ENCODE assay signal across 14 cellular contexts in the genomic region with DNA sequence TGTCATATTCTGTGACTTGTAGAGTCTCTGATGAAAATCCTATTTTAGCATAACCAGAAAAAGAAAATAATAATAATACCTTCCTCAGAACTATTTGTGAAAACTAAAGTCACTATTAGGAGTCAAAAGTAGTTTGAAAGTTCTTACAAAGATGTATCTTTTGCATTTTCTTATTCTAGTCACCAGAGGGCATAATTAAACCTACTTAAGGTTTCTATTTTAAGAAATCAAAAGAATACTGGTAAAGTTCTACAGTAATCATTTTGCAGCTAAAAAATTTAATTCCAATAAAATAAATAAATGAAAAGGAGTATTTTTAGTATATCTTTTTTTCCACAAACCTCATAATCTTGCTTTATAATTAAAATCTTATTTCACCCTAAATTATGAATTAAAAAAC. TPM values are rescaled to one million over a fixed set of nuclear protein-coding genes. Genes with fewer than 3 reads are reported as not detected.
A peak's percentile ranks its signal among the peaks of the same experiment; 100 is the strongest.
DNase-seq lines count a peak whose midpoint lies in the region; ATAC-seq, FAIRE-seq and TF ChIP-seq lines count a peak whose summit lies in the region.
"Had no signal": no experiment of that assay in that cellular context is flagged by ENCODE, and none has a peak within 500 bp of the region (broad histone marks: within the 10 kb centered on the region; RNA-seq: fewer than 3 reads in every experiment).

No MANE protein-coding gene starts in this region.

- no peaks in the 10 kb centered on the region for H3K27me3 Mint-ChIP-seq in activated naive CD4-positive, alpha-beta T cell treated with anti-CD3 and anti-CD28 coated beads for 36 hours (ENCODE audit: low read depth)
- H3K27me3 Mint-ChIP-seq: dendritic cell treated with granulocyte-macrophage colony-stimulating factor and Interleukin-4, amounts not matched to agents 40 ng/mL and 50 ng/mL, for 4 days had no signal

- no peak overlapping the region for H3K27ac Mint-ChIP-seq in activated naive CD4-positive, alpha-beta T cell treated with anti-CD3 and anti-CD28 coated beads for 36 hours
- H3K27ac Mint-ChIP-seq: dendritic cell treated with granulocyte-macrophage colony-stimulating factor and Interleukin-4, amounts not matched to agents 40 ng/mL and 50 ng/mL, for 4 days had no signal

- ATAC-seq in RWPE2 (ENCODE audit: low read depth): no peak

- no peak overlapping the region for H3K4me3 Mint-ChIP-seq in activated naive CD4-positive, alpha-beta T cell treated with anti-CD3 and anti-CD28 coated beads for 36 hours
- H3K4me3 Mint-ChIP-seq: dendritic cell treated with granulocyte-macrophage colony-stimulating factor and Interleukin-4, amounts not matched to agents 40 ng/mL and 50 ng/mL, for 4 days had no signal

- no peaks in the 10 kb centered on the region for H3K27me3 ChIP-seq in RWPE2 (ENCODE audit: insufficient read depth, poor library complexity, severe bottlenecking)

- CTCF ChIA-PET in activated naive CD4-positive, alpha-beta T cell treated with anti-CD3 and anti-CD28 coated beads for 36 hours (lab: Charles Lee): interaction anchor here (0.8 to 3.7 kb wide), 9 partner anchors 66 to 166 kb away, joined by 3 to 61 read pairs (median 5); no protein-coding TSS in a partner anchor

- intact Hi-C loops in activated naive CD4-positive, alpha-beta T cell treated with anti-CD3 and anti-CD28 coated beads for 36 hours (cut with micrococcal nuclease): loop anchor here (1.0 to 2.0 kb wide), 2 partner anchors 68 to 147 kb away; a partner anchor contains a TSS

- DNase-seq in AG09319 (ENCODE audit: extremely low read depth, low read depth) (no peak), GM18507 (ENCODE audit: extremely low spot score, insufficient read length, low read depth) (no peak), RWPE2 (ENCODE audit: low spot score) (no peak), fibroblast of the aortic adventitia (ENCODE audit: low read depth) (peak; percentile 41), NCI-H2227 treated with DMSO at 0.1 percent for 48 hours (lab: John Stamatoyannopoulos, UW) (no peak), iPS-NIHi11 (ENCODE audit: low spot score) (no peak), RPMI8226 (no peak)
- no peak for DNase-seq in activated naive CD4-positive, alpha-beta T cell treated with anti-CD3 and anti-CD28 coated beads for 36 hours
- DNase-seq: activated CD8-positive, alpha-beta memory T cell treated with anti-CD3 and anti-CD28 coated beads, Interleukin-2, amount 50 U/mL, for 48 hours; NCI-H1048; retina; SHP77; stimulated activated CD8-positive, alpha-beta memory T cell treated with anti-CD3 and anti-CD28 coated beads, Interleukin-4, amount 100 ng/mL, for 48 hours had no signal

- peak; percentile 25 for TF ChIP-seq CTCF in AG09319 (IDR thresholded peaks at IDR 0.05; ENCODE audit: low read depth, low read length)
- TF ChIP-seq CTCF in RWPE2 (IDR thresholded peaks at IDR 0.05; ENCODE audit: poor library complexity, severe bottlenecking): peak; percentile 54
- peak; percentile 35 for TF ChIP-seq CTCF in fibroblast of the aortic adventitia (IDR thresholded peaks at IDR 0.05; ENCODE audit: insufficient read depth, low read length)

- H3K9me3 ChIP-seq in RWPE2 (ENCODE audit: severe bottlenecking): no peaks in the 10 kb centered on the region

- no peaks in the 10 kb centered on the region for H3K9me3 Mint-ChIP-seq in activated naive CD4-positive, alpha-beta T cell treated with anti-CD3 and anti-CD28 coated beads for 36 hours
- H3K9me3 Mint-ChIP-seq: dendritic cell treated with granulocyte-macrophage colony-stimulating factor and Interleukin-4, amounts not matched to agents 40 ng/mL and 50 ng/mL, for 4 days had no signal

- H3K36me3 Mint-ChIP-seq in activated naive CD4-positive, alpha-beta T cell treated with anti-CD3 and anti-CD28 coated beads for 36 hours (ENCODE audit: low read depth): no peaks in the 10 kb centered on the region

- H3K27ac ChIP-seq in RWPE2 (ENCODE audit: poor library complexity, severe bottlenecking): no peak overlapping the region

- H3K4me3 ChIP-seq in RWPE2 (ENCODE audit: severe bottlenecking) (no peak overlapping the region), fibroblast of the aortic adventitia (ENCODE audit: low read depth, low read length) (no peak overlapping the region)

- peaks cover 4% of the 10 kb centered on the region for H3K4me1 Mint-ChIP-seq in activated naive CD4-positive, alpha-beta T cell treated with anti-CD3 and anti-CD28 coated beads for 36 hours (ENCODE audit: low read depth)

- no peaks in the 10 kb centered on the region for H3K4me1 ChIP-seq in RWPE2 (ENCODE audit: insufficient read depth, poor library complexity, severe bottlenecking)

- peak; percentile 9 for FAIRE-seq in GM18507 (lab: Jason Lieb, UNC)

- no peaks in the 10 kb centered on the region for H3K36me3 ChIP-seq in RWPE2 (ENCODE audit: low read depth)

RNA-seq across cellular contexts. Expression of a gene that starts 28.0 kb away (rescaled TPM):
- total RNA-seq in fibroblast of the aortic adventitia (ENCODE audit: low replicate concordance): 11.2 and 11.4 TPM in 2 replicates
- total RNA-seq in activated naive CD4-positive, alpha-beta T cell treated with anti-CD3 and anti-CD28 coated beads for 36 hours: 10 to 100 TPM; 16.3 to 16.4 TPM
